ENCODE assay signal across 8 cellular contexts in genomic region chr6:97186416-97186999, GRCh38.
A peak's percentile ranks its signal among the peaks of the same experiment; 100 is the strongest.
DNase-seq lines count a peak whose midpoint lies in the region; ATAC-seq, FAIRE-seq and TF ChIP-seq lines count a peak whose summit lies in the region.

No MANE protein-coding gene starts in this region.

- H3K4me1 ChIP-seq in keratinocyte (ENCODE audit: control insufficient read depth, extremely low read depth, insufficient read depth, low read length), result peaks cover 5% of the 10 kb centered on the region

- no peaks in the 10 kb centered on the region for H3K36me3 Mint-ChIP-seq in brain

- no peak overlapping the region for H3K27ac ChIP-seq in keratinocyte (ENCODE audit: control insufficient read depth, insufficient read depth, low read length)

- ATAC-seq in HG02852 (IDR thresholded peaks at IDR 0.05; ENCODE audit: unreplicated experiment), result peak; percentile 95

- H2AFZ ChIP-seq in keratinocyte (ENCODE audit: control insufficient read depth, low read length), result no peak overlapping the region

- H3K9me1 ChIP-seq in keratinocyte (ENCODE audit: control insufficient read depth, extremely low read depth, insufficient read depth, low read length), result no peaks in the 10 kb centered on the region

- in situ Hi-C loops in ACHN (cut with HindIII; ENCODE audit: low pct_ligation_motif_present, low pct_unique_long_range_greater_than_20kb, low sequenced_read_pairs), result no loop called here
- in situ Hi-C loops in GM13977 (cut with MboI; ENCODE audit: low pct_unique_long_range_greater_than_20kb, low sequenced_read_pairs, unreplicated experiment), result no loop called here

- FAIRE-seq in keratinocyte (lab: Jason Lieb, UNC), result peak; percentile 89

- no peaks in the 10 kb centered on the region for H3K27me3 ChIP-seq in keratinocyte (ENCODE audit: control insufficient read depth, extremely low read depth, insufficient read depth, low read length)

- no peak overlapping the region for H3K27ac Mint-ChIP-seq in brain

- H3K9ac ChIP-seq in keratinocyte (ENCODE audit: control insufficient read depth, extremely low read depth, insufficient read depth, low read length), result no peak overlapping the region

- dilution Hi-C loops in keratinocyte (cut with MboI; ENCODE audit: extremely low pct_ligation_motif_present, low sequenced_read_pairs), result no loop called here

- H3K27me3 Mint-ChIP-seq in brain, result no peaks in the 10 kb centered on the region

- H3K4me2 ChIP-seq in keratinocyte (ENCODE audit: control insufficient read depth, extremely low read depth, insufficient read depth, low read depth, low read length), result no peak overlapping the region

- H3K79me2 ChIP-seq in keratinocyte (ENCODE audit: control insufficient read depth, insufficient read depth, low read length), result no peaks in the 10 kb centered on the region

- no peaks in the 10 kb centered on the region for H3K9me3 ChIP-seq in keratinocyte (ENCODE audit: control insufficient read depth, low read depth, low read length)

- no peak overlapping the region for H3K4me3 ChIP-seq in keratinocyte (ENCODE audit: control insufficient read depth in 2 of 3, extremely low read depth in 1 of 3, insufficient read depth in 2 of 3, low read depth in 1 of 3, low read length in 3 of 3)

- peaks cover 0 to 3% of the 10 kb centered on the region in 2 experiments for H3K36me3 ChIP-seq in keratinocyte (ENCODE audit: control insufficient read depth in 2 of 2, extremely low read depth in 1 of 2, insufficient read depth in 2 of 2, low read length in 2 of 2)

- TF ChIP-seq CTCF in GM13977 (IDR thresholded peaks at IDR 0.05; ENCODE audit: extremely low read depth, insufficient read depth, missing control alignments) (peak; percentile 96), brain (conservative IDR thresholded peaks at IDR 0.05) (peak; percentile 91 to 95), keratinocyte (optimal IDR thresholded peaks at IDR 0.05 in 1 of 3, IDR thresholded peaks at IDR 0.05 in 1 of 3, conservative IDR thresholded peaks at IDR 0.05 in 1 of 3; ENCODE audit: extremely low read depth in 1 of 3, insufficient read depth in 2 of 3, low read length in 3 of 3) (peak; percentile 72 to 89 (median 85))

- DNase-seq in ACHN, result peak; percentile 67
- peak; percentile 40 for DNase-seq in GM13977 (ENCODE audit: low spot score)
- DNase-seq in NCI-H146 (lab: John Stamatoyannopoulos, UW), result peak; percentile 67
- DNase-seq in UCSD-AML1 (lab: John Stamatoyannopoulos, UW; ENCODE audit: unreplicated experiment), result peak; percentile 36
- no peak for DNase-seq in keratinocyte (ENCODE audit: low read depth, low spot score)
- peak; percentile 44 for DNase-seq in stimulated activated CD4-positive, alpha-beta T cell treated with anti-CD3 and anti-CD28 coated beads, Interleukin-2, amount 100 ng/mL, for 4 hours (ENCODE audit: low read depth)

- no peaks in the 10 kb centered on the region for H3K9me3 Mint-ChIP-seq in brain

- peaks cover 4% of the 10 kb centered on the region for H3K4me1 Mint-ChIP-seq in brain

- no peak overlapping the region for H3K4me3 Mint-ChIP-seq in brain

- H4K20me1 ChIP-seq in keratinocyte (ENCODE audit: control insufficient read depth, extremely low read depth, insufficient read depth, low read length), result no peaks in the 10 kb centered on the region
